In the genomic region with DNA sequence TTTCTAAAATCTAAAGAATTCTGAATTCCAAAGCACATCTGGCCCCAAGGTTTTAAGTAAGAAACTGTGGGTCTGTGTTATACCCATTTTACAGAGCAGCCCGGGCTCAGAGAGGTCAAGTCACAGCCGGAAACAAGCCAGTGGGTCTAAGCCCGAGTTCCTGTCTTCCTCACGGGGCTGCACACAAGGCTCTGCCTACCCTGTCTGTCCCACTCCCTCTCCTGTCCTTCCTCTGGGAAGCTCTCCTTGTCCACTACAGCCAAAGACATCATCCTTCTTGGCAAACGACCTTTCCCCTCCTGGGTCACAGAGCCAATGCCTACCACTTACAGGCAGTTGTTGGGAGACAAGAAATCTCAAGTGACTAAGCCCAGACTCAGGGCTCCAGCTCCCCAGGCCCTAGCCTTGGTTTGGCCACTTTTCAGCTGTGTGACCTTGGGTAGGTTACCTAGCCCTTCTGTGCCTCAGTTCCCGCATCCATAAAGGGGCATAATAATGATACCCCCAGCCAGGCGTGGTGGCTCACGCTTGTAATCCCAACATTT, we compare ENCODE assay signal across 10 cellular contexts. TPM values are rescaled to one million over a fixed set of nuclear protein-coding genes. Genes with fewer than 3 reads are reported as not detected.
DNase-seq lines count a peak whose midpoint lies in the region; ATAC-seq and TF ChIP-seq lines count a peak whose summit lies in the region.
"Had no signal": no experiment of that assay in that cellular context is flagged by ENCODE, and none has a peak within 500 bp of the region (broad histone marks: within the 10 kb centered on the region; RNA-seq: fewer than 3 reads in every experiment).

No MANE protein-coding gene starts in this region.

- H3K27ac ChIP-seq in muscle layer of colon (ENCODE audit: low read depth, low read length) (peak overlapping the region; percentile 73), vagina (peak overlapping the region; percentile 72)

- intact Hi-C loops in natural killer cell (cut with micrococcal nuclease) = no loop called here
- intact Hi-C loops in vagina (cut with DNase I) = loop anchor here (10.0 kb wide), 1 partner anchor 48 kb away; no protein-coding TSS in a partner anchor

- no peak for DNase-seq in natural killer cell treated with Interleukin-12 subunit alpha and Interleukin-12 subunit beta and Interleukin-15 and Interleukin-18, amount 100 ng/mL, for 72 hours (ENCODE audit: low spot score)
- DNase-seq in natural killer cell = no peak
- peak; percentile 47 for DNase-seq in ecto neural progenitor cell (ENCODE audit: low spot score)
- DNase-seq in vagina (ENCODE audit: extremely low spot score in 2 of 2) = peak; percentile 82 to 87
- no peak for DNase-seq in stimulated activated CD4-positive, alpha-beta T cell treated with anti-CD3 and anti-CD28 coated beads, Interleukin-15, amount 100 ng/mL, for 24 hours
- no peak for DNase-seq in COLO668 (lab: John Stamatoyannopoulos, UW; ENCODE audit: unreplicated experiment)

- peak overlapping the region in 1 of 2 donors; percentile 61 for H3K27ac Mint-ChIP-seq in natural killer cell treated with Interleukin-12 subunit alpha and Interleukin-12 subunit beta and Interleukin-15 and Interleukin-18, amount 100 ng/mL, for 72 hours
- H3K27ac Mint-ChIP-seq in natural killer cell = no peak overlapping the region
- H3K27ac Mint-ChIP-seq: CD4-positive, alpha-beta T cell; T-helper 2 cell treated with Interferon-gamma antibody and Interleukin-4, amounts not matched to agents 5 μg/mL and 100 μg/mL, for 36 hours had no signal

- H3K9me3 Mint-ChIP-seq in natural killer cell treated with Interleukin-12 subunit alpha and Interleukin-12 subunit beta and Interleukin-15 and Interleukin-18, amount 100 ng/mL, for 72 hours = no peaks in the 10 kb centered on the region
- H3K9me3 Mint-ChIP-seq in natural killer cell = no peaks in the 10 kb centered on the region
- H3K9me3 Mint-ChIP-seq: CD4-positive, alpha-beta T cell; T-helper 2 cell treated with Interferon-gamma antibody and Interleukin-4, amounts not matched to agents 5 μg/mL and 100 μg/mL, for 36 hours had no signal

- no peak for TF ChIP-seq POLR2A in vagina (IDR thresholded peaks at IDR 0.05)

- H3K4me3 ChIP-seq in muscle layer of colon (ENCODE audit: low read depth in 1 of 2, low read length in 2 of 2) = peak overlapping the region in 1 of 2 donors; percentile 59
- no peak overlapping the region for H3K4me3 ChIP-seq in vagina

- ATAC-seq in natural killer cell treated with Interleukin-12 subunit alpha and Interleukin-12 subunit beta and Interleukin-15 and Interleukin-18, amount 100 ng/mL, for 72 hours = no peak
- ATAC-seq in natural killer cell (no peak), GM18520 (IDR thresholded peaks at IDR 0.05; ENCODE audit: unreplicated experiment) (no peak)

- H3K36me3 ChIP-seq in muscle layer of colon (ENCODE audit: insufficient read depth, low read length) = no peaks in the 10 kb centered on the region
- H3K36me3 ChIP-seq in vagina = no peaks in the 10 kb centered on the region

- peaks cover 19 to 31% of the 10 kb centered on the region in 2 donors for H3K27me3 Mint-ChIP-seq in natural killer cell treated with Interleukin-12 subunit alpha and Interleukin-12 subunit beta and Interleukin-15 and Interleukin-18, amount 100 ng/mL, for 72 hours
- H3K27me3 Mint-ChIP-seq in natural killer cell (ENCODE audit: low read depth in 2 of 2) = peaks cover 20 to 30% of the 10 kb centered on the region in 2 donors

- TF ChIP-seq CTCF in natural killer cell (IDR thresholded peaks at IDR 0.05) (no peak), vagina (IDR thresholded peaks at IDR 0.05) (no peak)

- H3K4me1 Mint-ChIP-seq in natural killer cell treated with Interleukin-12 subunit alpha and Interleukin-12 subunit beta and Interleukin-15 and Interleukin-18, amount 100 ng/mL, for 72 hours (ENCODE audit: low read depth in 2 of 2) = peaks cover 10 to 18% of the 10 kb centered on the region in 2 donors
- peaks cover 6 to 10% of the 10 kb centered on the region in 2 donors for H3K4me1 Mint-ChIP-seq in natural killer cell

- peak overlapping the region; percentile 60 for H3K4me3 Mint-ChIP-seq in natural killer cell treated with Interleukin-12 subunit alpha and Interleukin-12 subunit beta and Interleukin-15 and Interleukin-18, amount 100 ng/mL, for 72 hours
- no peak overlapping the region for H3K4me3 Mint-ChIP-seq in natural killer cell

- H3K9me3 ChIP-seq in muscle layer of colon (ENCODE audit: low read length) = no peaks in the 10 kb centered on the region
- no peaks in the 10 kb centered on the region for H3K9me3 ChIP-seq in vagina

- H3K9ac ChIP-seq in muscle layer of colon (ENCODE audit: low read length) = no peak overlapping the region

- H3K27me3 ChIP-seq in muscle layer of colon (ENCODE audit: control insufficient read depth in 1 of 2, insufficient read depth in 2 of 2, low read length in 2 of 2) (no peaks in the 10 kb centered on the region), vagina (no peaks in the 10 kb centered on the region)

- H3K4me1 ChIP-seq in muscle layer of colon (ENCODE audit: insufficient read depth, low read length) (peaks cover 25% of the 10 kb centered on the region), vagina (peaks cover 11% of the 10 kb centered on the region)

- H3K36me3 Mint-ChIP-seq in natural killer cell treated with Interleukin-12 subunit alpha and Interleukin-12 subunit beta and Interleukin-15 and Interleukin-18, amount 100 ng/mL, for 72 hours = no peaks in the 10 kb centered on the region
- H3K36me3 Mint-ChIP-seq in natural killer cell = no peaks in the 10 kb centered on the region

RNA-seq across cellular contexts. Expression of gene MAP3K14, which starts 55.6 kb away (rescaled TPM):
- total RNA-seq in natural killer cell treated with Interleukin-12 subunit alpha and Interleukin-12 subunit beta and Interleukin-15 and Interleukin-18, amount 100 ng/mL, for 72 hours = 10 to 100 TPM; 65.9 to 75.4 TPM
- total RNA-seq in natural killer cell = 10 to 100 TPM; 28.0 to 31.9 (median 31.6) TPM
- total RNA-seq in vagina = 9.8 TPM

Comparison
In these comparisons a context has a peak if more than half of its experiments do, and no peak if none do; other contexts are left out.
1. DNase-seq: peak in ecto neural progenitor cell (single experiment) and vagina (2 of 2); none in natural killer cell treated with Interleukin-12 subunit alpha and Interleukin-12 subunit beta and Interleukin-15 and Interleukin-18, amount 100 ng/mL, for 72 hours (single experiment), natural killer cell (single experiment), stimulated activated CD4-positive, alpha-beta T cell treated with anti-CD3 and anti-CD28 coated beads, Interleukin-15, amount 100 ng/mL, for 24 hours (single experiment) and COLO668 (single experiment).